Comparison of ENCODE assay signal across 11 cellular contexts in the genomic region with DNA sequence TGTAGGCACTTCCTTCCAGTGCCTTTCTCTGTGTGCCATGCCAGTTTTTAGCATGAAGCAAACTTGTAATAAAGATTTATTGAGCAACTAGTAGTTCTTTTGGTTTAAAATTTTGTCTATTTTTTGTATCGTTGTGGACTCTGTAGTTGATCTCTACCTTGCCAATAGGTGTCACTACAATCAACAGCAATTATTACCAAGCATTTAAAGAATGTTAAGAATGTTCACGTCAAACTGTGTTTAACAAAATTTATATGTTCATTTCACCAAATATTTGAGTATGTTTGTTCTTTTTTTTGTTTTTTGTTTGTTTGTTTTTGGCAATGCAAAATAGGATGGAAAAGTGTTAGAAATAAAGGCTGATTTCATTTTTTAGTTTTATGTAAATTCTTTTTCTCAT.
DNase-seq lines count a peak whose midpoint lies in the region; ATAC-seq, FAIRE-seq and TF ChIP-seq lines count a peak whose summit lies in the region.
"Had no signal": no experiment of that assay in that cellular context is flagged by ENCODE, and none has a peak within 500 bp of the region (broad histone marks: within the 10 kb centered on the region; RNA-seq: fewer than 3 reads in every experiment).

No MANE protein-coding gene starts in this region.

- no peak overlapping the region for H3K4me3 Mint-ChIP-seq in activated naive CD4-positive, alpha-beta T cell treated with anti-CD3 and anti-CD28 coated beads, Interleukin-2, amount 10 ng/mL, durations not matched to agents 7 days and 5 days
- H3K4me3 Mint-ChIP-seq: activated naive CD8-positive, alpha-beta T cell treated with anti-CD3 and anti-CD28 coated beads, Interleukin-2, amount 10 ng/mL, durations not matched to agents 7 days and 5 days had no signal

- H3K27ac Mint-ChIP-seq in activated naive CD4-positive, alpha-beta T cell treated with anti-CD3 and anti-CD28 coated beads, Interleukin-2, amount 10 ng/mL, durations not matched to agents 7 days and 5 days: no peak overlapping the region
- H3K27ac Mint-ChIP-seq: activated naive CD8-positive, alpha-beta T cell treated with anti-CD3 and anti-CD28 coated beads, Interleukin-2, amount 10 ng/mL, durations not matched to agents 7 days and 5 days had no signal

- no peak overlapping the region for H2AFZ ChIP-seq in hepatocyte

- ATAC-seq in SK-N-SH treated with all-trans-retinoic acid at 6 μM for 48 hours (0 out of 3 replicates have a peak, but pooled peaks have one; percentile 25), GM18517 (IDR thresholded peaks at IDR 0.05; ENCODE audit: unreplicated experiment) (no peak)

- CTCF ChIA-PET in activated naive CD4-positive, alpha-beta T cell treated with anti-CD3 and anti-CD28 coated beads, Interleukin-2, amount 10 ng/mL, durations not matched to agents 7 days and 5 days (lab: Charles Lee): interaction anchor here (0.9 kb wide), 1 partner anchor 25 kb away, joined by 3 read pairs; no protein-coding TSS in a partner anchor

- no peaks in the 10 kb centered on the region for H3K4me1 Mint-ChIP-seq in activated naive CD4-positive, alpha-beta T cell treated with anti-CD3 and anti-CD28 coated beads, Interleukin-2, amount 10 ng/mL, durations not matched to agents 7 days and 5 days
- H3K4me1 Mint-ChIP-seq: activated naive CD8-positive, alpha-beta T cell treated with anti-CD3 and anti-CD28 coated beads, Interleukin-2, amount 10 ng/mL, durations not matched to agents 7 days and 5 days had no signal

- DNase-seq in AG10803 (ENCODE audit: low read depth): no peak
- DNase-seq in H7: peak; percentile 9
- no peak for DNase-seq in hepatocyte (ENCODE audit: low spot score)
- DNase-seq in activated T-cell treated with anti-CD3 and anti-CD28 coated beads for 4 hours: no peak
- no peak for DNase-seq in activated naive CD4-positive, alpha-beta T cell treated with anti-CD3 and anti-CD28 coated beads, Interleukin-2, amount 10 ng/mL, durations not matched to agents 7 days and 5 days
- DNase-seq in small intestine: no peak
- DNase-seq: activated naive CD8-positive, alpha-beta T cell treated with anti-CD3 and anti-CD28 coated beads, Interleukin-2, amount 10 ng/mL, durations not matched to agents 7 days and 5 days; spleen had no signal

- no peak for FAIRE-seq in small intestine (lab: Jason Lieb, UNC)

- no peaks in the 10 kb centered on the region for H3K36me3 Mint-ChIP-seq in activated naive CD4-positive, alpha-beta T cell treated with anti-CD3 and anti-CD28 coated beads, Interleukin-2, amount 10 ng/mL, durations not matched to agents 7 days and 5 days
- H3K36me3 Mint-ChIP-seq: activated naive CD8-positive, alpha-beta T cell treated with anti-CD3 and anti-CD28 coated beads, Interleukin-2, amount 10 ng/mL, durations not matched to agents 7 days and 5 days had no signal

- H3K4me3 ChIP-seq in AG10803 (ENCODE audit: low read length) (no peak overlapping the region), H7 (ENCODE audit: insufficient read depth, low read depth, low read length) (no peak overlapping the region), hepatocyte (no peak overlapping the region), small intestine (ENCODE audit: low read depth in 1 of 2, low read length in 2 of 2) (no peak overlapping the region)
- H3K4me3 ChIP-seq: spleen, suprapubic skin had no signal

- TF ChIP-seq CTCF in AG10803 (conservative IDR thresholded peaks at IDR 0.05; ENCODE audit: low read length) (peak; percentile 14; the same call in 1 of the 2 replicates), hepatocyte (IDR thresholded peaks at IDR 0.05; ENCODE audit: poor library complexity) (peak; percentile 37)

- H3K9me2 ChIP-seq in hepatocyte (replicated peaks; ENCODE audit: insufficient read depth): no peaks in the 10 kb centered on the region

- no peaks in the 10 kb centered on the region for H3K36me3 ChIP-seq in H7 (replicated peaks; ENCODE audit: control insufficient read depth, insufficient read depth, low read length)
- H3K36me3 ChIP-seq in hepatocyte (replicated peaks; ENCODE audit: insufficient read depth, low read depth): no peaks in the 10 kb centered on the region
- no peaks in the 10 kb centered on the region for H3K36me3 ChIP-seq in small intestine (ENCODE audit: control insufficient read depth in 2 of 2, insufficient read depth in 2 of 2, low read length in 2 of 2)
- H3K36me3 ChIP-seq: spleen, suprapubic skin had no signal

- H3K27me3 Mint-ChIP-seq in activated naive CD4-positive, alpha-beta T cell treated with anti-CD3 and anti-CD28 coated beads, Interleukin-2, amount 10 ng/mL, durations not matched to agents 7 days and 5 days: no peaks in the 10 kb centered on the region
- H3K27me3 Mint-ChIP-seq: activated naive CD8-positive, alpha-beta T cell treated with anti-CD3 and anti-CD28 coated beads, Interleukin-2, amount 10 ng/mL, durations not matched to agents 7 days and 5 days had no signal

- no peaks in the 10 kb centered on the region for H3K4me1 ChIP-seq in hepatocyte (ENCODE audit: insufficient read depth)
- no peaks in the 10 kb centered on the region for H3K4me1 ChIP-seq in small intestine (ENCODE audit: control insufficient read depth in 2 of 2, insufficient read depth in 1 of 2, low read depth in 1 of 2, low read length in 1 of 2)
- H3K4me1 ChIP-seq: spleen, suprapubic skin had no signal

- no peaks in the 10 kb centered on the region for H3K79me2 ChIP-seq in hepatocyte

- H3K27ac ChIP-seq in hepatocyte: no peak overlapping the region
- no peak overlapping the region for H3K27ac ChIP-seq in small intestine (ENCODE audit: low read depth in 1 of 2, low read length in 1 of 2)
- H3K27ac ChIP-seq: spleen, suprapubic skin had no signal

- no peaks in the 10 kb centered on the region for H3K9me3 Mint-ChIP-seq in activated naive CD4-positive, alpha-beta T cell treated with anti-CD3 and anti-CD28 coated beads, Interleukin-2, amount 10 ng/mL, durations not matched to agents 7 days and 5 days
- H3K9me3 Mint-ChIP-seq: activated naive CD8-positive, alpha-beta T cell treated with anti-CD3 and anti-CD28 coated beads, Interleukin-2, amount 10 ng/mL, durations not matched to agents 7 days and 5 days had no signal

- H4K20me1 ChIP-seq in hepatocyte (ENCODE audit: insufficient read depth, poor library complexity, severe bottlenecking): no peaks in the 10 kb centered on the region

- no peaks in the 10 kb centered on the region for H3K9me3 ChIP-seq in hepatocyte (ENCODE audit: low read depth)
- no peaks in the 10 kb centered on the region for H3K9me3 ChIP-seq in small intestine (ENCODE audit: control insufficient read depth, low read depth)
- H3K9me3 ChIP-seq: suprapubic skin had no signal

- H3K4me2 ChIP-seq in hepatocyte: no peak overlapping the region

- H3K27me3 ChIP-seq in H7 (ENCODE audit: control insufficient read depth, insufficient read depth, low read length) (no peaks in the 10 kb centered on the region), hepatocyte (no peaks in the 10 kb centered on the region), small intestine (ENCODE audit: control insufficient read depth in 2 of 2, insufficient read depth in 2 of 2, low read length in 2 of 2) (no peaks in the 10 kb centered on the region)
- H3K27me3 ChIP-seq: spleen, suprapubic skin had no signal

- 54% methylated on average over 2 of the region's 2 CpGs for WGBS in hepatocyte (ENCODE audit: low lambda C conversion rate, missing lambda C conversion rate)
- 52 to 71% (median 65%) methylated on average over 2 of the region's 2 CpGs for WGBS in small intestine, 3 donors

TF ChIP-seq in SK-N-SH treated with all-trans-retinoic acid at 6 μM for 48 hours, 23 proteins besides CTCF, POLR2A, EP300 and RAD21:
- no peak for TF ChIP-seq OSR1 (CRISPR knock-in tag; IDR thresholded peaks at IDR 0.05)
- no peak for TF ChIP-seq TOX (CRISPR knock-in tag; IDR thresholded peaks at IDR 0.05; ENCODE audit: borderline replicate concordance)
- TF ChIP-seq ISL1 (CRISPR knock-in tag; IDR thresholded peaks at IDR 0.05): no peak
- no peak for TF ChIP-seq RARB (CRISPR knock-in tag; IDR thresholded peaks at IDR 0.05)
- TF ChIP-seq, protein P1, sequence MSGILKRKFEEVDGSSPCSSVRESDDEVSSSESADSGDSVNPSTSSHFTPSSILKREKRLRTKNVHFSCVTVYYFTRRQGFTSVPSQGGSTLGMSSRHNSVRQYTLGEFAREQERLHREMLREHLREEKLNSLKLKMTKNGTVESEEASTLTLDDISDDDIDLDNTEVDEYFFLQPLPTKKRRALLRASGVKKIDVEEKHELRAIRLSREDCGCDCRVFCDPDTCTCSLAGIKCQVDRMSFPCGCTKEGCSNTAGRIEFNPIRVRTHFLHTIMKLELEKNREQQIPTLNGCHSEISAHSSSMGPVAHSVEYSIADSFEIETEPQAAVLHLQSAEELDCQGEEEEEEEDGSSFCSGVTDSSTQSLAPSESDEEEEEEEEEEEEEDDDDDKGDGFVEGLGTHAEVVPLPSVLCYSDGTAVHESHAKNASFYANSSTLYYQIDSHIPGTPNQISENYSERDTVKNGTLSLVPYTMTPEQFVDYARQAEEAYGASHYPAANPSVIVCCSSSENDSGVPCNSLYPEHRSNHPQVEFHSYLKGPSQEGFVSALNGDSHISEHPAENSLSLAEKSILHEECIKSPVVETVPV (CRISPR knock-in tag; IDR thresholded peaks at IDR 0.05): no peak
- TF ChIP-seq ZNF8 (CRISPR knock-in tag; IDR thresholded peaks at IDR 0.05): no peak
- no peak for TF ChIP-seq SNAI2 (CRISPR knock-in tag; IDR thresholded peaks at IDR 0.05)
- no peak for TF ChIP-seq ZFP3 (CRISPR knock-in tag; IDR thresholded peaks at IDR 0.05)
- TF ChIP-seq ESRRG (CRISPR knock-in tag; IDR thresholded peaks at IDR 0.05): no peak
- no peak for TF ChIP-seq TCF4 (CRISPR knock-in tag; IDR thresholded peaks at IDR 0.05; ENCODE audit: borderline replicate concordance)
- TF ChIP-seq ZC3H10 (CRISPR knock-in tag; IDR thresholded peaks at IDR 0.05): no peak
